Comparison of ENCODE assay signal across 14 cellular contexts in genomic region chr13:57636811-57637210, GRCh38. TPM values are rescaled to one million over a fixed set of nuclear protein-coding genes. Genes with fewer than 3 reads are reported as not detected.
"Had no signal": no experiment of that assay in that cellular context is flagged by ENCODE, and none has a peak within 500 bp of the region (broad histone marks: within the 10 kb centered on the region; RNA-seq: fewer than 3 reads in every experiment).

No MANE protein-coding gene starts in this region.

- DNase-seq: activated CD4-positive, alpha-beta T cell treated with anti-CD3 and anti-CD28 coated beads for 48 hours; activated naive CD4-positive, alpha-beta T cell treated with anti-CD3 and anti-CD28 coated beads for 36 hours; caudate nucleus; colonic mucosa; effector CD8-positive, alpha-beta T cell; erythroblast; islet precursor cell; left lung; midbrain; T-cell; trophoblast cell had no signal

- H3K36me3 ChIP-seq: colonic mucosa, left lung had no signal

- H3K27ac ChIP-seq: colonic mucosa had no signal

- H3K9me3 Mint-ChIP-seq: activated T-helper 17 cell treated with anti-CD3 and anti-CD28 coated beads, Interleukin-2, amount 50 U/mL, for 72 hours; stimulated activated memory B cell treated with anti-CD40 and anti-IgM and Interleukin-4, amounts not matched to agents 10 μg/mL and 1 μg/mL and 100 μg/mL, for 72 hours; T-cell; WTC11 had no signal

- H3K27ac Mint-ChIP-seq: activated naive CD4-positive, alpha-beta T cell treated with anti-CD3 and anti-CD28 coated beads for 36 hours; activated T-helper 17 cell treated with anti-CD3 and anti-CD28 coated beads, Interleukin-2, amount 50 U/mL, for 72 hours; stimulated activated memory B cell treated with anti-CD40 and anti-IgM and Interleukin-4, amounts not matched to agents 10 μg/mL and 1 μg/mL and 100 μg/mL, for 72 hours; T-cell; WTC11 had no signal

- H3K4me3 Mint-ChIP-seq: activated naive CD4-positive, alpha-beta T cell treated with anti-CD3 and anti-CD28 coated beads for 36 hours; activated T-helper 17 cell treated with anti-CD3 and anti-CD28 coated beads, Interleukin-2, amount 50 U/mL, for 72 hours; stimulated activated memory B cell treated with anti-CD40 and anti-IgM and Interleukin-4, amounts not matched to agents 10 μg/mL and 1 μg/mL and 100 μg/mL, for 72 hours; T-cell; WTC11 had no signal

- H3K4me1 ChIP-seq: colonic mucosa had no signal

- H3K4me3 ChIP-seq: colonic mucosa had no signal

- ATAC-seq: activated T-helper 17 cell treated with anti-CD3 and anti-CD28 coated beads, Interleukin-2, amount 50 U/mL, for 72 hours; left lung; stimulated activated memory B cell treated with anti-CD40 and anti-IgM and Interleukin-4, amounts not matched to agents 10 μg/mL and 1 μg/mL and 100 μg/mL, for 72 hours; T-cell; WTC11 had no signal

- H3K36me3 Mint-ChIP-seq: stimulated activated memory B cell treated with anti-CD40 and anti-IgM and Interleukin-4, amounts not matched to agents 10 μg/mL and 1 μg/mL and 100 μg/mL, for 72 hours; T-cell; WTC11 had no signal

- H3K9me3 ChIP-seq: colonic mucosa, left lung had no signal

RNA-seq across cellular contexts. Expression of gene PCDH17, which starts 5.3 kb away (rescaled TPM):
- total RNA-seq: activated naive CD4-positive, alpha-beta T cell treated with anti-CD3 and anti-CD28 coated beads for 36 hours; activated T-helper 17 cell treated with anti-CD3 and anti-CD28 coated beads, Interleukin-2, amount 50 U/mL, for 72 hours had no signal
